In the genomic region with DNA sequence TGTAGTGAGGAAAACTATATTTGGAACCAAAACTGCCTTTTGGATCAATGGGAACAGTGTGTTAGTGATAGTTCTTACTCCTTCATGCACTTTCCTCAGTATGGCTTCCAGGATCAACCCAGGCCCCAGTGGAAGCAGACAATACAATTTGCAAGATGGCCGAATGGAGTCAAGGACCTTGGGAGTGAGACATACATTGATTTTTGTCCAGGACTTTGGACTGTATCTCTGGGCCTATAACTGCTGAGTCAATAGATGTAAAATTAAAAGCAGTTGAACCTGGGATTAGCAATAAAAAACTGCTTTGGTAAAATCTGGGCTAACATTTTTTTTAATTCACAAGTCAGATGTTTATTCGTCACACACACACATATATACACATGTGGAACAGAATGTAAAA, we compare ENCODE assay signal across 2 cellular contexts.
TF ChIP-seq lines count a peak whose summit lies in the region.

No MANE protein-coding gene starts in this region.

TF ChIP-seq in SK-N-SH, 30 proteins besides CTCF, POLR2A, EP300 and RAD21 (continued from another document):
- no peak for TF ChIP-seq NFIC (IDR thresholded peaks at IDR 0.05; ENCODE audit: borderline replicate concordance)
- no peak for TF ChIP-seq CHD2 (IDR thresholded peaks at IDR 0.05; ENCODE audit: low read length, partially characterized antibody)
- TF ChIP-seq FOSL2 (IDR thresholded peaks at IDR 0.05; ENCODE audit: borderline replicate concordance, low read depth): no peak
- TF ChIP-seq GABPA (IDR thresholded peaks at IDR 0.05; ENCODE audit: low read depth): no peak
- no peak for TF ChIP-seq FOXJ3 (CRISPR knock-in tag; IDR thresholded peaks at IDR 0.05)
- TF ChIP-seq SMC3 (IDR thresholded peaks at IDR 0.05; ENCODE audit: low read depth, low read length): no peak
- no peak for TF ChIP-seq TCF12 (IDR thresholded peaks at IDR 0.05)
- TF ChIP-seq, protein P1, sequence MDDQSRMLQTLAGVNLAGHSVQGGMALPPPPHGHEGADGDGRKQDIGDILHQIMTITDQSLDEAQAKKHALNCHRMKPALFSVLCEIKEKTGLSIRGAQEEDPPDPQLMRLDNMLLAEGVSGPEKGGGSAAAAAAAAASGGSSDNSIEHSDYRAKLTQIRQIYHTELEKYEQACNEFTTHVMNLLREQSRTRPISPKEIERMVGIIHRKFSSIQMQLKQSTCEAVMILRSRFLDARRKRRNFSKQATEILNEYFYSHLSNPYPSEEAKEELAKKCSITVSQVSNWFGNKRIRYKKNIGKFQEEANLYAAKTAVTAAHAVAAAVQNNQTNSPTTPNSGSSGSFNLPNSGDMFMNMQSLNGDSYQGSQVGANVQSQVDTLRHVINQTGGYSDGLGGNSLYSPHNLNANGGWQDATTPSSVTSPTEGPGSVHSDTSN (IDR thresholded peaks at IDR 0.05): no peak
- TF ChIP-seq, protein P2, sequence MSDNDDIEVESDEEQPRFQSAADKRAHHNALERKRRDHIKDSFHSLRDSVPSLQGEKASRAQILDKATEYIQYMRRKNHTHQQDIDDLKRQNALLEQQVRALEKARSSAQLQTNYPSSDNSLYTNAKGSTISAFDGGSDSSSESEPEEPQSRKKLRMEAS (IDR thresholded peaks at IDR 0.05; ENCODE audit: low read depth): no peak
- no peak for TF ChIP-seq RXRA (IDR thresholded peaks at IDR 0.05; ENCODE audit: borderline replicate concordance, low read depth)
- TF ChIP-seq MXI1 (IDR thresholded peaks at IDR 0.05; ENCODE audit: low read depth, low read length): no peak
- TF ChIP-seq, protein P3, sequence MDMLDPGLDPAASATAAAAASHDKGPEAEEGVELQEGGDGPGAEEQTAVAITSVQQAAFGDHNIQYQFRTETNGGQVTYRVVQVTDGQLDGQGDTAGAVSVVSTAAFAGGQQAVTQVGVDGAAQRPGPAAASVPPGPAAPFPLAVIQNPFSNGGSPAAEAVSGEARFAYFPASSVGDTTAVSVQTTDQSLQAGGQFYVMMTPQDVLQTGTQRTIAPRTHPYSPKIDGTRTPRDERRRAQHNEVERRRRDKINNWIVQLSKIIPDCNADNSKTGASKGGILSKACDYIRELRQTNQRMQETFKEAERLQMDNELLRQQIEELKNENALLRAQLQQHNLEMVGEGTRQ (IDR thresholded peaks at IDR 0.05; ENCODE audit: borderline replicate concordance, low read depth, low read length): no peak
- no peak for TF ChIP-seq TAF1 (IDR thresholded peaks at IDR 0.05; ENCODE audit: borderline replicate concordance, low read depth, low read length)
TF ChIP-seq in SK-N-SH: peak in this region for 0.

TF ChIP-seq in SK-N-SH treated with all-trans-retinoic acid at 6 μM for 48 hours, 23 proteins besides CTCF, POLR2A, EP300 and RAD21 (continued from another document):
- TF ChIP-seq, protein P4, sequence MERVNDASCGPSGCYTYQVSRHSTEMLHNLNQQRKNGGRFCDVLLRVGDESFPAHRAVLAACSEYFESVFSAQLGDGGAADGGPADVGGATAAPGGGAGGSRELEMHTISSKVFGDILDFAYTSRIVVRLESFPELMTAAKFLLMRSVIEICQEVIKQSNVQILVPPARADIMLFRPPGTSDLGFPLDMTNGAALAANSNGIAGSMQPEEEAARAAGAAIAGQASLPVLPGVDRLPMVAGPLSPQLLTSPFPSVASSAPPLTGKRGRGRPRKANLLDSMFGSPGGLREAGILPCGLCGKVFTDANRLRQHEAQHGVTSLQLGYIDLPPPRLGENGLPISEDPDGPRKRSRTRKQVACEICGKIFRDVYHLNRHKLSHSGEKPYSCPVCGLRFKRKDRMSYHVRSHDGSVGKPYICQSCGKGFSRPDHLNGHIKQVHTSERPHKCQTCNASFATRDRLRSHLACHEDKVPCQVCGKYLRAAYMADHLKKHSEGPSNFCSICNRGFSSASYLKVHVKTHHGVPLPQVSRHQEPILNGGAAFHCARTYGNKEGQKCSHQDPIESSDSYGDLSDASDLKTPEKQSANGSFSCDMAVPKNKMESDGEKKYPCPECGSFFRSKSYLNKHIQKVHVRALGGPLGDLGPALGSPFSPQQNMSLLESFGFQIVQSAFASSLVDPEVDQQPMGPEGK (CRISPR knock-in tag; IDR thresholded peaks at IDR 0.05; ENCODE audit: borderline replicate concordance): no peak
- TF ChIP-seq ZNF70 (CRISPR knock-in tag; IDR thresholded peaks at IDR 0.05) (no peak), ISL1 (CRISPR knock-in tag; IDR thresholded peaks at IDR 0.05) (no peak)
